Comparison of ENCODE assay signal across 8 cellular contexts in genomic region chr19:7488736-7489353, GRCh38. TPM values are rescaled to one million over a fixed set of nuclear protein-coding genes. Genes with fewer than 3 reads are reported as not detected.
A peak's percentile ranks its signal among the peaks of the same experiment; 100 is the strongest.
DNase-seq lines count a peak whose midpoint lies in the region; ATAC-seq and TF ChIP-seq lines count a peak whose summit lies in the region.

Gene PEX11G (minus strand): TSS chr19:7489035. CDS start chr19:7489010, 25 bp downstream.

- no peaks in the 10 kb centered on the region for H3K9me3 ChIP-seq in liver (ENCODE audit: control insufficient read depth in 4 of 4, low read length in 3 of 4)

- H3K9ac ChIP-seq in liver (ENCODE audit: low read depth in 1 of 2, low read length in 2 of 2), result peak within 1 kb of the TSS; percentile 64 to 85

- H3K27me3 ChIP-seq in liver (ENCODE audit: control insufficient read depth in 4 of 4, insufficient read depth in 4 of 4, low read length in 3 of 4), result no peaks in the 10 kb centered on the region

- WGBS in liver, result under 1% methylated on average over 49 of the region's 49 CpGs

- H3K4me3 ChIP-seq in liver (ENCODE audit: low read depth in 1 of 3, low read length in 3 of 3), result peak within 1 kb of the TSS; percentile 68 to 79 (median 72)

- TF ChIP-seq CTCF in liver (IDR thresholded peaks at IDR 0.05; ENCODE audit: low read depth, low read length, missing input control), result no peak

- no peak for TF ChIP-seq RAD21 in liver (IDR thresholded peaks at IDR 0.05)

- H3K4me1 ChIP-seq in liver (ENCODE audit: control insufficient read depth in 4 of 4, insufficient read depth in 4 of 4, low read length in 3 of 4), result peaks cover 0 to 14% (median 7%) of the 10 kb centered on the region in 4 donors

- peak within 1 kb of the TSS; percentile 83 to 96 for H3K27ac ChIP-seq in liver (ENCODE audit: low read depth in 1 of 2, low read length in 2 of 2)

- peaks cover 0 to 2% (median 0%) of the 10 kb centered on the region in 4 donors for H3K36me3 ChIP-seq in liver (ENCODE audit: control insufficient read depth in 4 of 4, insufficient read depth in 3 of 4, low read depth in 1 of 4, low read length in 3 of 4)

- DNase-seq in EL (peak; percentile 85), NCI-H345 treated with DMSO at 0.1 percent for 48 hours (lab: John Stamatoyannopoulos, UW; ENCODE audit: unreplicated experiment) (peak; percentile 82), dermis blood vessel endothelial cell (peak; percentile 93), NK-92 (lab: John Stamatoyannopoulos, UW; ENCODE audit: unreplicated experiment) (no peak)
- peak; percentile 84 to 85 for DNase-seq in activated CD4-positive, alpha-beta T cell treated with anti-CD3 and anti-CD28 coated beads, Interleukin-2, amount 50 U/mL, for 4 hours
- peak; percentile 91 to 93 for DNase-seq in stimulated activated CD4-positive, alpha-beta T cell treated with anti-CD3 and anti-CD28 coated beads, Interleukin-2, amount 100 ng/mL, for 48 hours

- peak; percentile 69 for ATAC-seq in HG02852 (IDR thresholded peaks at IDR 0.05; ENCODE audit: unreplicated experiment)

TF ChIP-seq in liver, 16 proteins besides CTCF, POLR2A, EP300 and RAD21:
- TF ChIP-seq YY1 (IDR thresholded peaks at IDR 0.05) (peak; percentile 8), MAX (IDR thresholded peaks at IDR 0.05) (peak; percentile 56), GABPA (IDR thresholded peaks at IDR 0.05 in 1 of 2, conservative IDR thresholded peaks at IDR 0.05 in 1 of 2) (no peak)

RNA-seq across cellular contexts. Expression of gene PEX11G, which starts in this region (rescaled TPM):
- total RNA-seq in dermis blood vessel endothelial cell (2.3 and 2.9 TPM in 2 replicates), liver (1 to 10 TPM; 1.9 to 7.7 TPM)
- polyA plus RNA-seq in liver, result 10 to 100 TPM in 1 of 2 donors, 1 to 10 TPM in 1; 8.6 to 10.9 TPM
